Comparison of ENCODE assay signal across 8 cellular contexts in the genomic region with DNA sequence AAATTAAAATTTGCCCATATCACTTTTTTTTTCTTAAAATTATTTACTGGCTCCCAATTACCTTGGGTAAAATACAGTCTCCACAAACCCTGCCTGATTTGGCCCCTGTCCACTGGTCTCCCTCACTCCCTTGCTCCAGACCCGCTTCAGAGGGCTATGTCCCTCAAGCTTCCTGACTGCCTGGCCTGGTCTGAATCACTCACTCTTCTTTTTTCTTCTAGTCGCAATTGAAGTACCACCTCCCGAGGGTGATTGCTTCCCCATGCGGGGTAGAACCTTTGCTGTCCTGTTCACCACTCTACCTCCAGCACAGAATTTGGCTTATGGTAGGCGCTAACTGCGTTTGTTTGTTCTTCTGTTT. TPM values are rescaled to one million over a fixed set of nuclear protein-coding genes. Genes with fewer than 3 reads are reported as not detected.
A peak's percentile ranks its signal among the peaks of the same experiment; 100 is the strongest.
DNase-seq lines count a peak whose midpoint lies in the region; ATAC-seq and TF ChIP-seq lines count a peak whose summit lies in the region.

No MANE protein-coding gene starts in this region.

- no peak for TF ChIP-seq CTCF in BJ (IDR thresholded peaks at IDR 0.05; ENCODE audit: insufficient read depth, low read depth, low read length)
- peak; percentile 10 for TF ChIP-seq CTCF in KMS-11 (conservative IDR thresholded peaks at IDR 0.05; ENCODE audit: low read depth, low read length)
- no peak for TF ChIP-seq CTCF in natural killer cell (IDR thresholded peaks at IDR 0.05)

- no peaks in the 10 kb centered on the region for H3K27me3 ChIP-seq in BJ (ENCODE audit: control insufficient read depth, insufficient read depth, low read length)
- H3K27me3 ChIP-seq in KMS-11 (ENCODE audit: insufficient read depth, low read depth), result no peaks in the 10 kb centered on the region

- H3K4me1 ChIP-seq in KMS-11 (ENCODE audit: low read depth, poor library complexity, severe bottlenecking), result peaks cover 16% of the 10 kb centered on the region

- no peaks in the 10 kb centered on the region for H4K20me1 ChIP-seq in KMS-11 (ENCODE audit: insufficient read depth)

- peaks cover 34% of the 10 kb centered on the region for H3K36me3 Mint-ChIP-seq in dendritic cell treated with granulocyte-macrophage colony-stimulating factor and Interleukin-4, amounts not matched to agents 40 ng/mL and 50 ng/mL, for 4 days (ENCODE audit: low read depth)
- H3K36me3 Mint-ChIP-seq in natural killer cell, result no peaks in the 10 kb centered on the region

- H2AFZ ChIP-seq in KMS-11 (ENCODE audit: low read depth), result peak overlapping the region; percentile 72; the same call in 1 of the 2 replicates

- H3K9ac ChIP-seq in KMS-11, result peak overlapping the region; percentile 46; the same call in 1 of the 2 replicates

- H3K4me2 ChIP-seq in KMS-11, result peak overlapping the region; percentile 86

- peak overlapping the region; percentile 75 for H3K27ac ChIP-seq in KMS-11

- POLR2A ChIA-PET in BJ (lab: Charles Lee), result interaction anchor here (1.2 kb wide), 1 partner anchor 11 kb away, joined by 16 read pairs; the partner anchor contains the start of gene ERBB2

- H3K4me3 ChIP-seq in BJ (ENCODE audit: low read depth, low read length) (peak overlapping the region; percentile 72), KMS-11 (IDR thresholded peaks at IDR 0.05; ENCODE audit: insufficient read depth, low read depth, low read length) (peak overlapping the region; percentile 59)

- DNase-seq in BJ (ENCODE audit: low read depth) (no peak), natural killer cell (no peak), sciatic nerve (ENCODE audit: low spot score) (no peak)
- no peak for DNase-seq in stimulated activated naive CD4-positive, alpha-beta T cell (lab: John Stamatoyannopoulos, UW)
- no peak for DNase-seq in stimulated activated CD4-positive, alpha-beta T cell treated with anti-CD3 and anti-CD28 coated beads, Interleukin-4, amount 100 ng/mL, for 24 hours

- no peaks in the 10 kb centered on the region for H3K79me2 ChIP-seq in KMS-11 (ENCODE audit: insufficient read depth, low read depth)

- H3K4me3 Mint-ChIP-seq in dendritic cell treated with granulocyte-macrophage colony-stimulating factor and Interleukin-4, amounts not matched to agents 40 ng/mL and 50 ng/mL, for 4 days, result peak overlapping the region; percentile 84
- H3K4me3 Mint-ChIP-seq in natural killer cell, result peak overlapping the region; percentile 93

- H3K9me3 Mint-ChIP-seq in dendritic cell treated with granulocyte-macrophage colony-stimulating factor and Interleukin-4, amounts not matched to agents 40 ng/mL and 50 ng/mL, for 4 days, result no peaks in the 10 kb centered on the region
- H3K9me3 Mint-ChIP-seq in natural killer cell, result no peaks in the 10 kb centered on the region

- intact Hi-C loops in dendritic cell treated with granulocyte-macrophage colony-stimulating factor and Interleukin-4, amounts not matched to agents 40 ng/mL and 50 ng/mL, for 4 days (cut with micrococcal nuclease), result loop anchor here (1.0 to 5.0 kb wide), 2 partner anchors 42 to 239 kb away; partner anchors contain the start of genes LRRC3C, MIEN1 and ORMDL3
- intact Hi-C loops in natural killer cell (cut with micrococcal nuclease) (no loop called here), sciatic nerve (cut with DNase I) (no loop called here)

- peak overlapping the region; percentile 84 for H3K27ac Mint-ChIP-seq in dendritic cell treated with granulocyte-macrophage colony-stimulating factor and Interleukin-4, amounts not matched to agents 40 ng/mL and 50 ng/mL, for 4 days
- H3K27ac Mint-ChIP-seq in natural killer cell, result peak overlapping the region; percentile 96 to 98

- peaks cover 21% of the 10 kb centered on the region for H3K4me1 Mint-ChIP-seq in dendritic cell treated with granulocyte-macrophage colony-stimulating factor and Interleukin-4, amounts not matched to agents 40 ng/mL and 50 ng/mL, for 4 days (ENCODE audit: low read depth)
- peaks cover 31% of the 10 kb centered on the region in 2 donors for H3K4me1 Mint-ChIP-seq in natural killer cell

- CTCF ChIA-PET in BJ (lab: Yijun Ruan, JAX), result interaction anchor here (0.6 to 1.9 kb wide), 9 partner anchors 11 to 67 kb away, joined by 3 to 10 read pairs (median 4); partner anchors contain the start of genes ERBB2 and PNMT

- peaks cover 5% of the 10 kb centered on the region for H3K27me3 Mint-ChIP-seq in dendritic cell treated with granulocyte-macrophage colony-stimulating factor and Interleukin-4, amounts not matched to agents 40 ng/mL and 50 ng/mL, for 4 days
- H3K27me3 Mint-ChIP-seq in natural killer cell (ENCODE audit: low read depth in 2 of 2), result no peaks in the 10 kb centered on the region

- H3K36me3 ChIP-seq in BJ (ENCODE audit: control insufficient read depth, insufficient read depth, low read length) (peaks cover 3% of the 10 kb centered on the region; the same call in 1 of the 2 replicates), KMS-11 (ENCODE audit: insufficient read depth) (no peaks in the 10 kb centered on the region)

- no peak for ATAC-seq in natural killer cell
- ATAC-seq in HG03457 (IDR thresholded peaks at IDR 0.05; ENCODE audit: unreplicated experiment), result no peak
- ATAC-seq in sciatic nerve, result no peak

RNA-seq across cellular contexts. Expression of gene PGAP3, which starts 0.6 kb away (rescaled TPM):
- 11.4 and 20.3 TPM in 2 replicates for polyA plus RNA-seq in BJ (2011; rRNA removed)
- 10.5 and 15.8 TPM in 2 replicates for polyA minus RNA-seq in BJ (2011; rRNA and poly(A)+ RNA removed)
- 10 to 100 TPM; 45.8 to 57.8 (median 52.4) TPM for total RNA-seq in natural killer cell
- total RNA-seq in sciatic nerve, result 16.0 TPM

RNA-seq across cellular contexts. Expression of gene ERBB2, which starts 11.4 kb away (rescaled TPM):
- polyA plus RNA-seq in BJ (2011; rRNA removed), result 22.8 and 35.4 TPM in 2 replicates
- polyA minus RNA-seq in BJ (2011; rRNA and poly(A)+ RNA removed), result 59.3 and 76.4 TPM in 2 replicates
- 100 to 1,000 TPM in 1 of 3 donors, 10 to 100 TPM in 2; 77.6 to 115 (median 82.1) TPM for total RNA-seq in natural killer cell
- total RNA-seq in sciatic nerve, result 131 TPM

RNA-seq across cellular contexts. Expression of gene PNMT, which starts 20.2 kb away (rescaled TPM):
- not detected in 2 replicates for polyA plus RNA-seq in BJ (2011; rRNA removed)
- not detected in 2 replicates for polyA minus RNA-seq in BJ (2011; rRNA and poly(A)+ RNA removed)
- total RNA-seq in natural killer cell, result 1 to 10 TPM; 1.2 to 2.5 (median 2.2) TPM
- 1.3 TPM for total RNA-seq in sciatic nerve

RNA-seq across cellular contexts. Expression of gene TCAP, which starts 23.3 kb away (rescaled TPM):
- 0.16 and 0.22 TPM in 2 replicates for polyA plus RNA-seq in BJ (2011; rRNA removed)
- 0.41 and 0.62 TPM in 2 replicates for polyA minus RNA-seq in BJ (2011; rRNA and poly(A)+ RNA removed)
- total RNA-seq in natural killer cell, result 1 to 10 TPM; 1.3 to 3.8 (median 2.4) TPM
- 2.0 TPM for total RNA-seq in sciatic nerve

RNA-seq across cellular contexts. Expression of gene MIEN1, which starts 41.9 kb away (rescaled TPM):
- polyA plus RNA-seq in BJ (2011; rRNA removed), result 61.4 and 78.9 TPM in 2 replicates
- polyA minus RNA-seq in BJ (2011; rRNA and poly(A)+ RNA removed), result 16.9 and 28.9 TPM in 2 replicates
- total RNA-seq in natural killer cell, result 10 to 100 TPM; 48.8 to 55.2 (median 51.6) TPM
- total RNA-seq in sciatic nerve, result 18.5 TPM
